In the genomic region with DNA sequence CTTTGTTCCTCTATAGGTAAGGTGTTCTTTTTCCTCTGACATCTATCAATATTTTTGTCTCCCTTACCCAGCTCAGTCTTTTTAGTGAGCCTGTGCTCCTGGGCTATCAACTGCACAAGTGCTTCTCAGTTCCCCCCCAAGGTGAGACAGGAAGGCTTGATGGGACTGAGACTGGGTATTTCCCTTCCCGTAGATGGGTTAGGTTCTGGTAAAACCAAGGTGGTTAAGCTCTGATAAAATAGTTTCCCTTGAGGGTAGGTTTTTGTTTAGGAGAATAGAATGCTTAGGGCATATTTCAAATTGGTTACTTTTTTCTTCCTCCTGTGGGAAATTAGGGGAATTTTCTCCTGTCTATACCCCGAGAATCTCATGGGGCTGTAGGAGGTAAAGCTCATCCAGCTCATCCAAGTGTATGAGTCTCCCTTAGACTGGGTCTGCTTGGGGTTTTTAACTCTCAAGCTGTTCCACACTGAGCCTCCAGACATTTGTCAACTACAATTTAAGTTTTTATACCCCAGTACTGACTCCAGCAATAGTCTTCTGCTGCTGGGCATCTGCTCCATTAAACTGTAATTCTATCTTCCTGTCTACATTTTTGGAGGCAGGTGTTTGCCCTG, we compare ENCODE assay signal across 12 cellular contexts. TPM values are rescaled to one million over a fixed set of nuclear protein-coding genes. Genes with fewer than 3 reads are reported as not detected.
A peak's percentile ranks its signal among the peaks of the same experiment; 100 is the strongest.
DNase-seq lines count a peak whose midpoint lies in the region; ATAC-seq and TF ChIP-seq lines count a peak whose summit lies in the region.
"Had no signal": no experiment of that assay in that cellular context is flagged by ENCODE, and none has a peak within 500 bp of the region (broad histone marks: within the 10 kb centered on the region; RNA-seq: fewer than 3 reads in every experiment).

No MANE protein-coding gene starts in this region.

- no peak for TF ChIP-seq POLR2A in esophagus squamous epithelium (IDR thresholded peaks at IDR 0.05)
- TF ChIP-seq POLR2A in gastroesophageal sphincter (IDR thresholded peaks at IDR 0.05): no peak

- H3K36me3 Mint-ChIP-seq in activated CD4-positive, alpha-beta T cell treated with anti-CD3 and anti-CD28 coated beads, Interleukin-2, amount 10 ng/mL, durations not matched to agents 24 days and 14 days (ENCODE audit: low read depth): peaks cover 37% of the 10 kb centered on the region
- peaks cover 46% of the 10 kb centered on the region for H3K36me3 Mint-ChIP-seq in activated CD4-positive, alpha-beta T cell treated with anti-CD3 and anti-CD28 coated beads, Interleukin-2, amount 10 ng/mL, durations not matched to agents 7 days and 5 days (ENCODE audit: low read depth)

- H3K27me3 ChIP-seq in neutrophil (no peaks in the 10 kb centered on the region), esophagus squamous epithelium (no peaks in the 10 kb centered on the region), gastroesophageal sphincter (no peaks in the 10 kb centered on the region)
- H3K27me3 ChIP-seq: vagina had no signal

- H3K4me1 ChIP-seq in neutrophil (ENCODE audit: control insufficient read depth in 1 of 2, insufficient read depth in 1 of 2, low read depth in 1 of 2, low read length in 1 of 2) (peaks cover 50 to 51% of the 10 kb centered on the region in 2 experiments), esophagus squamous epithelium (peaks cover 0 to 7% (median 0%) of the 10 kb centered on the region in 3 donors), gastroesophageal sphincter (peaks cover 0 to 15% (median 4%) of the 10 kb centered on the region in 3 donors)

- ATAC-seq in GM21576 (IDR thresholded peaks at IDR 0.05; ENCODE audit: unreplicated experiment) (peak; percentile 88), HG03354 (IDR thresholded peaks at IDR 0.05; ENCODE audit: poor library complexity, severe bottlenecking, unreplicated experiment) (peak; percentile 68), gastroesophageal sphincter (no peak)

- H3K4me1 Mint-ChIP-seq in activated CD4-positive, alpha-beta T cell treated with anti-CD3 and anti-CD28 coated beads, Interleukin-2, amount 10 ng/mL, durations not matched to agents 24 days and 14 days: peaks cover 45% of the 10 kb centered on the region
- peaks cover 58% of the 10 kb centered on the region for H3K4me1 Mint-ChIP-seq in activated CD4-positive, alpha-beta T cell treated with anti-CD3 and anti-CD28 coated beads, Interleukin-2, amount 10 ng/mL, durations not matched to agents 7 days and 5 days

- H3K4me3 Mint-ChIP-seq in activated CD4-positive, alpha-beta T cell treated with anti-CD3 and anti-CD28 coated beads, Interleukin-2, amount 10 ng/mL, durations not matched to agents 24 days and 14 days: peak overlapping the region; percentile 46
- H3K4me3 Mint-ChIP-seq in activated CD4-positive, alpha-beta T cell treated with anti-CD3 and anti-CD28 coated beads, Interleukin-2, amount 10 ng/mL, durations not matched to agents 7 days and 5 days: no peak overlapping the region
- H3K4me3 Mint-ChIP-seq: endodermal cell had no signal

- H3K36me3 ChIP-seq in neutrophil (no peaks in the 10 kb centered on the region), esophagus squamous epithelium (peaks cover 0 to 23% (median 0%) of the 10 kb centered on the region in 3 donors), gastroesophageal sphincter (peaks cover 0 to 3% of the 10 kb centered on the region in 2 donors)
- H3K36me3 ChIP-seq: vagina had no signal

- H3K27ac ChIP-seq in neutrophil (peak overlapping the region; percentile 63), esophagus squamous epithelium (no peak overlapping the region), gastroesophageal sphincter (no peak overlapping the region)
- H3K27ac ChIP-seq: vagina had no signal

- WGBS in esophagus squamous epithelium, 2 donors: 53 to 78% methylated on average over 2 of the region's 2 CpGs
- WGBS in gastroesophageal sphincter (ENCODE audit: low coverage in 1 of 2), 2 donors: 89 to 100% methylated on average over 1 of the region's 2 CpGs

- in situ Hi-C loops in G401 (cut with HindIII; ENCODE audit: low sequenced_read_pairs): no loop called here

- TF ChIP-seq CTCF in neutrophil (IDR thresholded peaks at IDR 0.05) (no peak), esophagus squamous epithelium (IDR thresholded peaks at IDR 0.05) (no peak), gastroesophageal sphincter (IDR thresholded peaks at IDR 0.05) (no peak)

- H3K27ac Mint-ChIP-seq in activated CD4-positive, alpha-beta T cell treated with anti-CD3 and anti-CD28 coated beads, Interleukin-2, amount 10 ng/mL, durations not matched to agents 24 days and 14 days: peak overlapping the region; percentile 10
- H3K27ac Mint-ChIP-seq in activated CD4-positive, alpha-beta T cell treated with anti-CD3 and anti-CD28 coated beads, Interleukin-2, amount 10 ng/mL, durations not matched to agents 7 days and 5 days: no peak overlapping the region
- H3K27ac Mint-ChIP-seq: endodermal cell had no signal

- intact Hi-C loops in activated CD4-positive, alpha-beta T cell treated with anti-CD3 and anti-CD28 coated beads, Interleukin-2, amount 10 ng/mL, durations not matched to agents 24 days and 14 days (cut with micrococcal nuclease): no loop called here
- intact Hi-C loops in esophagus squamous epithelium (cut with DNase I): no loop called here

- no peak for TF ChIP-seq EP300 in gastroesophageal sphincter (IDR thresholded peaks at IDR 0.05)

- peak; percentile 69 for DNase-seq in activated CD4-positive, alpha-beta T cell treated with anti-CD3 and anti-CD28 coated beads, Interleukin-2, amount 10 ng/mL, durations not matched to agents 24 days and 14 days
- DNase-seq in activated CD4-positive, alpha-beta T cell treated with anti-CD3 and anti-CD28 coated beads, Interleukin-2, amount 10 ng/mL, durations not matched to agents 7 days and 5 days: no peak
- DNase-seq in esophagus squamous epithelium (lab: John Stamatoyannopoulos, UW) (no peak), G401 (ENCODE audit: low spot score) (no peak)
- DNase-seq: endodermal cell, NCI-H2081 treated with DMSO at 0.1 percent for 48 hours had no signal

- H3K4me3 ChIP-seq in neutrophil (ENCODE audit: low read depth in 1 of 2, low read length in 1 of 2) (no peak overlapping the region), esophagus squamous epithelium (no peak overlapping the region), gastroesophageal sphincter (no peak overlapping the region)
- H3K4me3 ChIP-seq: vagina had no signal

- CTCF ChIA-PET in activated CD4-positive, alpha-beta T cell treated with anti-CD3 and anti-CD28 coated beads, Interleukin-2, amount 10 ng/mL, durations not matched to agents 7 days and 5 days (lab: Charles Lee): interaction anchor here (0.6 to 1.7 kb wide), 3 partner anchors 9 to 37 kb away, joined by 3 to 5 read pairs (median 3); no protein-coding TSS in a partner anchor

- no peaks in the 10 kb centered on the region for H3K27me3 Mint-ChIP-seq in activated CD4-positive, alpha-beta T cell treated with anti-CD3 and anti-CD28 coated beads, Interleukin-2, amount 10 ng/mL, durations not matched to agents 24 days and 14 days
- H3K27me3 Mint-ChIP-seq in activated CD4-positive, alpha-beta T cell treated with anti-CD3 and anti-CD28 coated beads, Interleukin-2, amount 10 ng/mL, durations not matched to agents 7 days and 5 days: no peaks in the 10 kb centered on the region

- no peaks in the 10 kb centered on the region for H3K9me3 Mint-ChIP-seq in activated CD4-positive, alpha-beta T cell treated with anti-CD3 and anti-CD28 coated beads, Interleukin-2, amount 10 ng/mL, durations not matched to agents 24 days and 14 days
- H3K9me3 Mint-ChIP-seq in activated CD4-positive, alpha-beta T cell treated with anti-CD3 and anti-CD28 coated beads, Interleukin-2, amount 10 ng/mL, durations not matched to agents 7 days and 5 days: no peaks in the 10 kb centered on the region
- H3K9me3 Mint-ChIP-seq: endodermal cell had no signal

- POLR2A ChIA-PET in activated CD4-positive, alpha-beta T cell treated with anti-CD3 and anti-CD28 coated beads, Interleukin-2, amount 10 ng/mL, durations not matched to agents 7 days and 5 days (lab: Charles Lee): no interaction called here

- no peaks in the 10 kb centered on the region for H3K9me3 ChIP-seq in neutrophil
- H3K9me3 ChIP-seq in esophagus squamous epithelium: no peaks in the 10 kb centered on the region
- H3K9me3 ChIP-seq in gastroesophageal sphincter: no peaks in the 10 kb centered on the region
- H3K9me3 ChIP-seq: vagina had no signal

RNA-seq across cellular contexts. Expression of a gene that starts 44.9 kb away (rescaled TPM):
- 56.4 and 58.3 TPM in 2 replicates for total RNA-seq in activated CD4-positive, alpha-beta T cell treated with anti-CD3 and anti-CD28 coated beads, Interleukin-2, amount 10 ng/mL, durations not matched to agents 24 days and 14 days
- 10 to 100 TPM; 52.4 to 57.3 TPM for total RNA-seq in activated CD4-positive, alpha-beta T cell treated with anti-CD3 and anti-CD28 coated beads, Interleukin-2, amount 10 ng/mL, durations not matched to agents 7 days and 5 days
- total RNA-seq in esophagus squamous epithelium: 10 to 100 TPM; 28.8 to 48.2 (median 37.6) TPM
- total RNA-seq in gastroesophageal sphincter: 10 to 100 TPM; 29.5 to 41.0 (median 34.3) TPM
- total RNA-seq in G401 (2014; rRNA removed; shearing (Covaris generic)): 24.5 and 28.9 TPM in 2 replicates

RNA-seq across cellular contexts. Expression of a gene that starts 55.4 kb away (rescaled TPM):
- total RNA-seq in activated CD4-positive, alpha-beta T cell treated with anti-CD3 and anti-CD28 coated beads, Interleukin-2, amount 10 ng/mL, durations not matched to agents 24 days and 14 days: 0.47 and 0.54 TPM in 2 replicates
- under 1 TPM; 0.37 TPM for total RNA-seq in activated CD4-positive, alpha-beta T cell treated with anti-CD3 and anti-CD28 coated beads, Interleukin-2, amount 10 ng/mL, durations not matched to agents 7 days and 5 days
- total RNA-seq in esophagus squamous epithelium (under 1 TPM in 2 of 4 donors, not detected in 2; 0.48 to 0.76 TPM), gastroesophageal sphincter (1 to 10 TPM in 1 of 4 donors, under 1 TPM in 3; 0.16 to 1.3 (median 0.69) TPM)
- total RNA-seq in G401 (2014; rRNA removed; shearing (Covaris generic)): not detected in 2 replicates
- total RNA-seq: HT1080, vagina had no signal
